ENCODE assay signal across 27 cellular contexts in the genomic region with DNA sequence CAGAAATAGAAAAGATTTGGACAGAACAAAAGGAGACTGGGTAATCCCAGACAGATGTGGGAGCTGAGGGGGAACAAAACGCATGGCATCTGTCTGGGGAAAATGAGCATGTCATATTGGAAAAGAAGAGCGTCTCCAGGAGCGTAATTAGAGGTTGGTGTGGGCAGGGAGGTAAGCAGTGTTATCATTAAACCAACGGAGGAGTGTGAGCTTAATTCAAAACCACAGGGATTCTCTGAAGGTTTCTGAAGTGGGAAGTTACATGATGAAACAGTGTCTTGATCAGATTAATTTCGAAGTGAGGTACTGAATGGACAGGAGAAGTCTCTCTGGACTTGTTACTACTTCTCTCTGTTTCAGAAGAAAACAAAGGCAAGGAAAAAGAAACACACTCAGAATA. TPM values are rescaled to one million over a fixed set of nuclear protein-coding genes. Genes with fewer than 3 reads are reported as not detected.
DNase-seq lines count a peak whose midpoint lies in the region; FAIRE-seq and TF ChIP-seq lines count a peak whose summit lies in the region.
"Had no signal": no experiment of that assay in that cellular context is flagged by ENCODE, and none has a peak within 500 bp of the region (broad histone marks: within the 10 kb centered on the region; RNA-seq: fewer than 3 reads in every experiment).

No MANE protein-coding gene starts in this region.

- H3K4me2 ChIP-seq in keratinocyte (ENCODE audit: control insufficient read depth, extremely low read depth, insufficient read depth, low read depth, low read length), result no peak overlapping the region
- H3K4me2 ChIP-seq: PC-9 had no signal

- H3K9me3 Mint-ChIP-seq in type B pancreatic cell, result no peaks in the 10 kb centered on the region
- H3K9me3 Mint-ChIP-seq: activated T-cell treated with anti-CD3 and anti-CD28 coated beads, Interleukin-2, amount 50 U/mL, for 24 hours had no signal

- peaks cover 32% of the 10 kb centered on the region for H3K4me1 ChIP-seq in keratinocyte (ENCODE audit: control insufficient read depth, extremely low read depth, insufficient read depth, low read length)

- H3K79me2 ChIP-seq in keratinocyte (ENCODE audit: control insufficient read depth, insufficient read depth, low read length), result peaks cover 2% of the 10 kb centered on the region

- no peaks in the 10 kb centered on the region for H3K27me3 Mint-ChIP-seq in type B pancreatic cell
- H3K27me3 Mint-ChIP-seq: activated T-cell treated with anti-CD3 and anti-CD28 coated beads, Interleukin-2, amount 50 U/mL, for 24 hours had no signal

- peaks cover 11% of the 10 kb centered on the region for H3K36me3 Mint-ChIP-seq in type B pancreatic cell

- DNase-seq in Daoy (ENCODE audit: low read depth), result peak; percentile 63
- peak; percentile 67 for DNase-seq in NCI-H146 treated with DMSO at 0.1 percent for 48 hours (lab: John Stamatoyannopoulos, UW; ENCODE audit: unreplicated experiment)
- DNase-seq in keratinocyte (ENCODE audit: low read depth, low spot score), result no peak
- no peak for DNase-seq in NOMO-1 treated with DMSO at 0.1 percent for 48 hours (lab: John Stamatoyannopoulos, UW; ENCODE audit: unreplicated experiment)
- DNase-seq in islet precursor cell, result no peak
- DNase-seq in DMS53 (lab: John Stamatoyannopoulos, UW), result no peak
- no peak for DNase-seq in type B pancreatic cell (ENCODE audit: extremely low spot score, unreplicated experiment)
- DNase-seq: activated CD4-positive, CD25-positive, alpha-beta regulatory T cell; activated naive CD4-positive, alpha-beta T cell; activated T-cell treated with anti-CD3 and anti-CD28 coated beads, Interleukin-2, amount 50 U/mL, for 24 hours; amniotic stem cell; IMR-90; left ventricle myocardium inferior; NCI-H2029; NCI-H82; PC-9; small intestine; stimulated activated CD4-positive, alpha-beta T cell treated with anti-CD3 and anti-CD28 coated beads, Interleukin-4, amount 100 ng/mL, for 24 hours; stomach; T-helper 2 cell; upper lobe of left lung had no signal

- no peaks in the 10 kb centered on the region for H3K36me3 ChIP-seq in keratinocyte (ENCODE audit: control insufficient read depth in 2 of 2, extremely low read depth in 1 of 2, insufficient read depth in 2 of 2, low read length in 2 of 2)
- H3K36me3 ChIP-seq: left ventricle myocardium inferior, SJSA1 had no signal

- H4K20me1 ChIP-seq in keratinocyte (ENCODE audit: control insufficient read depth, extremely low read depth, insufficient read depth, low read length), result no peaks in the 10 kb centered on the region

- no peak overlapping the region for H3K9ac ChIP-seq in keratinocyte (ENCODE audit: control insufficient read depth, extremely low read depth, insufficient read depth, low read length)

- H3K4me3 ChIP-seq in keratinocyte (ENCODE audit: control insufficient read depth in 2 of 3, extremely low read depth in 1 of 3, insufficient read depth in 2 of 3, low read depth in 1 of 3, low read length in 3 of 3), result no peak overlapping the region
- H3K4me3 ChIP-seq: left ventricle myocardium inferior, PC-9, SJSA1, stomach, upper lobe of left lung had no signal

- H3K9me3 ChIP-seq in keratinocyte (ENCODE audit: control insufficient read depth, low read depth, low read length), result no peaks in the 10 kb centered on the region
- H3K9me3 ChIP-seq: left ventricle myocardium inferior, SJSA1, stomach, upper lobe of left lung had no signal

- FAIRE-seq in keratinocyte (lab: Jason Lieb, UNC), result peak; percentile 58
- FAIRE-seq: frontal cortex, GM12891, GM19239, H1, small intestine had no signal

- H2AFZ ChIP-seq in keratinocyte (ENCODE audit: control insufficient read depth, low read length), result no peak overlapping the region
- H2AFZ ChIP-seq: PC-9 had no signal

- H3K9me1 ChIP-seq in keratinocyte (ENCODE audit: control insufficient read depth, extremely low read depth, insufficient read depth, low read length), result no peaks in the 10 kb centered on the region

- no peaks in the 10 kb centered on the region for H3K27me3 ChIP-seq in keratinocyte (ENCODE audit: control insufficient read depth, extremely low read depth, insufficient read depth, low read length)
- H3K27me3 ChIP-seq: SJSA1, stomach, upper lobe of left lung had no signal

- dilution Hi-C loops in keratinocyte (cut with MboI; ENCODE audit: extremely low pct_ligation_motif_present, low sequenced_read_pairs), result no loop called here

- H3K27ac Mint-ChIP-seq in type B pancreatic cell, result no peak overlapping the region
- H3K27ac Mint-ChIP-seq: activated T-cell treated with anti-CD3 and anti-CD28 coated beads, Interleukin-2, amount 50 U/mL, for 24 hours had no signal

- no peak overlapping the region for H3K4me3 Mint-ChIP-seq in type B pancreatic cell
- H3K4me3 Mint-ChIP-seq: activated T-cell treated with anti-CD3 and anti-CD28 coated beads, Interleukin-2, amount 50 U/mL, for 24 hours had no signal

- H3K27ac ChIP-seq in VCaP (peak overlapping the region; percentile 50; the same call in 1 of the 2 replicates), keratinocyte (ENCODE audit: control insufficient read depth, insufficient read depth, low read length) (no peak overlapping the region)
- H3K27ac ChIP-seq: left ventricle myocardium inferior, SJSA1, stomach, upper lobe of left lung had no signal

- peaks cover 28% of the 10 kb centered on the region for H3K4me1 Mint-ChIP-seq in type B pancreatic cell (ENCODE audit: unreplicated experiment)

- TF ChIP-seq CTCF in VCaP (conservative IDR thresholded peaks at IDR 0.05) (no peak), keratinocyte (optimal IDR thresholded peaks at IDR 0.05 in 1 of 3, IDR thresholded peaks at IDR 0.05 in 1 of 3, conservative IDR thresholded peaks at IDR 0.05 in 1 of 3; ENCODE audit: extremely low read depth in 1 of 3, insufficient read depth in 2 of 3, low read length in 3 of 3) (no peak), type B pancreatic cell (conservative IDR thresholded peaks at IDR 0.05) (no peak)

RNA-seq across cellular contexts. Expression of a gene that starts 53.3 kb away (rescaled TPM):
- 5.0 and 5.3 TPM in 2 replicates for total RNA-seq in Daoy (2014; rRNA removed; shearing (Covaris generic))
- polyA plus RNA-seq in keratinocyte, result 19.5 to 31.5 TPM (median 28.2 TPM) in 3 replicates
- 23.4 TPM for polyA plus RNA-seq in keratinocyte (2011; ENCODE audit: low read depth)
- 21.8 and 29.0 TPM in 2 replicates for polyA plus RNA-seq in keratinocyte (2011; cell fraction: cytosol; rRNA removed)
- polyA plus RNA-seq in keratinocyte (2011; cell fraction: nucleus; rRNA removed), result 26.7 and 27.7 TPM in 2 replicates
- 20.2 and 24.2 TPM in 2 replicates for polyA plus RNA-seq in keratinocyte (2012; ENCODE audit: low replicate concordance)
- 31.0 to 47.4 TPM (median 32.8 TPM) in 3 replicates for polyA minus RNA-seq in keratinocyte
- 27.8 TPM for polyA minus RNA-seq in keratinocyte (2011; cell fraction: cytosol; rRNA and poly(A)+ RNA removed)
- polyA minus RNA-seq in keratinocyte (2011; cell fraction: nucleus; rRNA and poly(A)+ RNA removed), result 16.8 and 48.4 TPM in 2 replicates
- 11.8 and 28.6 TPM in 2 replicates for total RNA-seq in type B pancreatic cell (ENCODE audit: low replicate concordance)

Comparison
In these comparisons a context has a peak if more than half of its experiments do, and no peak if none do; other contexts are left out.
1. DNase-seq: peak in Daoy (single experiment) and NCI-H146 treated with DMSO at 0.1 percent for 48 hours (single experiment); none in keratinocyte (single experiment), NOMO-1 treated with DMSO at 0.1 percent for 48 hours (single experiment), islet precursor cell (single experiment), DMS53 (single experiment) and type B pancreatic cell (single experiment).